ENCODE assay signal across 1 cellular context in the genomic region with DNA sequence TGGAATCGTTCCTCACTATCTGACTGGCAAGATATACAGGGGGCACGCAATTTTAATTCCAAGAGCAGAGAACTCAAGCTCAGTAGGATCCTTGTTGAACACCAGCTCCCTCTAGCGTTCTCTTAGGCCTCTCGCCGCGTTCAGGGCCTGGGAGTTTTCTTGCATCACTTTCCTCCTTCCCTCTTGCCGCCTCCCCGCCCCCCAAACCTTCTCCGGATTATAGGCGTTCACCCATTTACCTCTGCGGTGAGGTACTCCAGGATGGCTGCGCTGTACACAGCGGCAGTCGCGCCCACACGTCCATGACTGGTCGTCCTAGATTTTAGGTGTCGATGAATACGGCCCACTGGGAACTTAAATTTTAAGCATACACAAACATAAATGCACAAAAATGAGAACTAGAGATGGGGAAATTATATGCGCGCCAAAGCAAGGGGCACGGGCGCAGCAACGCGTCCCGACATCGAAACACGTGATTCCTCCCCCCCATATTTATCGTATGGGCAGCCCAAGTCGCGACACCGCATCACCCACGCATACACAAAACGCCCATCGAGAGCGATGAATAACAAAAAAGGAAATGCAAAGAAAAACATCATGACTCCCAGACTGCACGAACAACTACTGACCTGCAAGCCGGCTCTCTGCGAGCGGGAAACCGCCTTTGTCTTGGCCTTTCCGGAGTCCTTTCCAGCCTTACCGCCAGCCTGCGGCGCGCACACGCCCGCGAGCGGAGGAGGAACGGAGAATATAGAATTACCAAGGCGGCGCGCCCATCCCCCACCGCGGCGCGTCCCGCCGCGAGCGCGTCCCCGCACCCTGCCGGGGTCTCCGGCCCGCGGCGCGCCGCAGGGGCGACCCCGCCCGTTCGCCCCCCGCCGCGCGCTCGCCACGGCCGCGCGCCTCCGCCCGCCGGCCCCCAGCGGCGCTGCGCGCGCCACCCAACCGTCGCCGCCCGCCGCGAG.
TF ChIP-seq lines count a peak whose summit lies in the region.

No MANE protein-coding gene starts in this region.

TF ChIP-seq in K562, 482 proteins besides CTCF, POLR2A, EP300 and RAD21 (continued from another document and continues in another):
- TF ChIP-seq ZKSCAN1 (IDR thresholded peaks at IDR 0.05; ENCODE audit: low read depth, low read length) (no peak), NR2C1 (IDR thresholded peaks at IDR 0.05) (no peak), NR2C1 (tag; IDR thresholded peaks at IDR 0.05) (no peak), KAT7 (CRISPR knock-in tag; IDR thresholded peaks at IDR 0.05; ENCODE audit: borderline replicate concordance) (peak; percentile 69; the same call in 1 of the 2 replicates), GABPB2 (CRISPR knock-in tag; conservative IDR thresholded peaks at IDR 0.05) (no peak), NELFE (IDR thresholded peaks at IDR 0.05; ENCODE audit: insufficient read depth, insufficient read length) (no peak), ZNF3 (CRISPR knock-in tag; IDR thresholded peaks at IDR 0.05) (no peak), USF1 (CRISPR knock-in tag; IDR thresholded peaks at IDR 0.05) (peak; percentile 81), HDAC6 (IDR thresholded peaks at IDR 0.05; ENCODE audit: low read depth, low read length) (no peak), NFIX (CRISPR knock-in tag; IDR thresholded peaks at IDR 0.05; ENCODE audit: low read depth) (no peak), HIVEP1 (CRISPR knock-in tag; IDR thresholded peaks at IDR 0.05) (no peak), RBFOX2 (IDR thresholded peaks at IDR 0.05; ENCODE audit: low read depth, low read length) (peak; percentile 96), CEBPG (CRISPR knock-in tag; IDR thresholded peaks at IDR 0.05) (peak; percentile 98), CEBPG (tag; conservative IDR thresholded peaks at IDR 0.05 in 1 of 2, IDR thresholded peaks at IDR 0.05 in 1 of 2) (peak; percentile 93 to 94), TAL1 (IDR thresholded peaks at IDR 0.05) (peak; percentile 3; the same call in 1 of the 2 replicates), TCF7 (IDR thresholded peaks at IDR 0.05; ENCODE audit: borderline replicate concordance) (no peak), ARID2 (IDR thresholded peaks at IDR 0.05) (peak; percentile 75; the same call in 1 of the 2 replicates), E2F8 (IDR thresholded peaks at IDR 0.05; ENCODE audit: low read depth, partially characterized antibody) (peak; percentile 62), CAMTA2 (CRISPR knock-in tag; conservative IDR thresholded peaks at IDR 0.05) (no peak), EWSR1 (IDR thresholded peaks at IDR 0.05; ENCODE audit: borderline replicate concordance, low read depth, partially characterized antibody) (no peak), SREBF2 (CRISPR knock-in tag; IDR thresholded peaks at IDR 0.05) (no peak), ZNF589 (CRISPR knock-in tag; IDR thresholded peaks at IDR 0.05; ENCODE audit: low read depth) (no peak), CHCHD3 (CRISPR knock-in tag; IDR thresholded peaks at IDR 0.05) (no peak), XRCC5 (IDR thresholded peaks at IDR 0.05; ENCODE audit: low read depth, low read length) (peak; percentile 83), ZBTB7A (IDR thresholded peaks at IDR 0.05; ENCODE audit: borderline replicate concordance, control insufficient read depth, low read depth, low read length) (peak; percentile 82; the same call in 1 of the 2 replicates), ZNF253 (CRISPR knock-in tag; conservative IDR thresholded peaks at IDR 0.05) (no peak), FOXK1 (CRISPR knock-in tag; IDR thresholded peaks at IDR 0.05; ENCODE audit: borderline replicate concordance) (peak; percentile 82; the same call in 1 of the 2 replicates), KAT8 (IDR thresholded peaks at IDR 0.05; ENCODE audit: low read depth) (no peak), MXI1 (IDR thresholded peaks at IDR 0.05; ENCODE audit: low read depth, low read length) (0 out of 2 replicates have a peak, but pooled peaks have one; percentile 34), ZFP1 (CRISPR knock-in tag; IDR thresholded peaks at IDR 0.05) (no peak), ZBTB5 (IDR thresholded peaks at IDR 0.05) (no peak), PRPF4 (IDR thresholded peaks at IDR 0.05; ENCODE audit: insufficient read depth, low read depth, low read length, poor library complexity, severe bottlenecking) (peak; percentile 93), FOXA3 (CRISPR knock-in tag; conservative IDR thresholded peaks at IDR 0.05 in 1 of 2, IDR thresholded peaks at IDR 0.05 in 1 of 2) (no peak; a peak in 1 of 4 replicates), ZFPM2 (CRISPR knock-in tag; IDR thresholded peaks at IDR 0.05) (no peak), ZBTB9 (CRISPR knock-in tag; IDR thresholded peaks at IDR 0.05) (no peak), TFE3 (CRISPR knock-in tag; IDR thresholded peaks at IDR 0.05) (peak; percentile 30; the same call in 1 of the 2 replicates), CBFA2T2 (conservative IDR thresholded peaks at IDR 0.05) (no peak), TEAD1 (CRISPR knock-in tag; IDR thresholded peaks at IDR 0.05) (no peak), MCM3 (IDR thresholded peaks at IDR 0.05) (no peak)
- TF ChIP-seq, protein P1, sequence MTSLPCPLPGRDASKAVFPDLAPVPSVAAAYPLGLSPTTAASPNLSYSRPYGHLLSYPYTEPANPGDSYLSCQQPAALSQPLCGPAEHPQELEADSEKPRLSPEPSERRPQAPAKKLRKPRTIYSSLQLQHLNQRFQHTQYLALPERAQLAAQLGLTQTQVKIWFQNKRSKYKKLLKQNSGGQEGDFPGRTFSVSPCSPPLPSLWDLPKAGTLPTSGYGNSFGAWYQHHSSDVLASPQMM (CRISPR knock-in tag; IDR thresholded peaks at IDR 0.05): no peak
- TF ChIP-seq, protein P2, sequence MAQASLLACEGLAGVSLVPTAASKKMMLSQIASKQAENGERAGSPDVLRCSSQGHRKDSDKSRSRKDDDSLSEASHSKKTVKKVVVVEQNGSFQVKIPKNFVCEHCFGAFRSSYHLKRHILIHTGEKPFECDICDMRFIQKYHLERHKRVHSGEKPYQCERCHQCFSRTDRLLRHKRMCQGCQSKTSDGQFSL (CRISPR knock-in tag; IDR thresholded peaks at IDR 0.05): peak; percentile 93
- TF ChIP-seq, protein P2 (tag; IDR thresholded peaks at IDR 0.05): no peak; a peak in 1 of 4 replicates
- TF ChIP-seq, protein P3, sequence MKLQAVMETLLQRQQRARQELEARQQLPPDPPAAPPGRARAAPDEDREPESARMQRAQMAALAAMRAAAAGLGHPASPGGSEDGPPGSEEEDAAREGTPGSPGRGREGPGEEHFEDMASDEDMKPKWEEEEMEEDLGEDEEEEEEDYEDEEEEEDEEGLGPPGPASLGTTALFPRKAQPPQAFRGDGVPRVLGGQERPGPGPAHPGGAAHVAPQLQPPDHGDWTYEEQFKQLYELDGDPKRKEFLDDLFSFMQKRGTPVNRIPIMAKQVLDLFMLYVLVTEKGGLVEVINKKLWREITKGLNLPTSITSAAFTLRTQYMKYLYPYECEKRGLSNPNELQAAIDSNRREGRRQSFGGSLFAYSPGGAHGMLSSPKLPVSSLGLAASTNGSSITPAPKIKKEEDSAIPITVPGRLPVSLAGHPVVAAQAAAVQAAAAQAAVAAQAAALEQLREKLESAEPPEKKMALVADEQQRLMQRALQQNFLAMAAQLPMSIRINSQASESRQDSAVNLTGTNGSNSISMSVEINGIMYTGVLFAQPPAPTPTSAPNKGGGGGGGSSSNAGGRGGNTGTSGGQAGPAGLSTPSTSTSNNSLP (IDR thresholded peaks at IDR 0.05; ENCODE audit: borderline replicate concordance, low read depth, low read length): 0 out of 2 replicates have a peak, but pooled peaks have one; percentile 40
